24 cellular contexts compared by ENCODE assay signal in the genomic region with DNA sequence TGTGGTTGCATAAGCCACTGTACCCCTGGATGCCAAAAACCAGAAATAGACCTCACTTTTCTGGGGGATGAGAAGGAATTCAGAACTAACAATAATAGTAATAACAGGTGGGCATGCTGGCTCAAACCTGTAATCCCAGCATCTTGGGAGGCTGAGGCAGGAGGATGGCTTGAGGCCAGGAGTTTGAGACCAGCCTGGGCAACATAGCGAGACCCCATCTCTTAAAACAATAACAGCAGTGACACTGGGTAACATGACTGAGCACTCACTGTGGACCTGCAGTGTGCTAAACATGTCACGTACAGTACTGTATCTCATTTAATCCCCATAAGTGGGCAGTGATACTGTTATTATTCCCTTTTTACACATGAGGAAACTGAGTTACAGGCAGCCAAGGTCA. TPM values are rescaled to one million over a fixed set of nuclear protein-coding genes. Genes with fewer than 3 reads are reported as not detected.
"Had no signal": no experiment of that assay in that cellular context is flagged by ENCODE, and none has a peak within 500 bp of the region (broad histone marks: within the 10 kb centered on the region; RNA-seq: fewer than 3 reads in every experiment).

No MANE protein-coding gene starts in this region.

- H3K9ac ChIP-seq: parathyroid adenoma had no signal

- H3K4me1 Mint-ChIP-seq: immature natural killer cell; natural killer cell; stimulated activated naive CD8-positive, alpha-beta T cell treated with anti-CD3 and anti-CD28 coated beads, Interleukin-15, amount 100 ng/mL, for 72 hours had no signal

- H3K27ac Mint-ChIP-seq: immature natural killer cell, natural killer cell, progenitor cell of endocrine pancreas had no signal

- ATAC-seq: left ventricle myocardium superior; lower lobe of right lung; natural killer cell; right lobe of liver; stimulated activated naive CD8-positive, alpha-beta T cell treated with anti-CD3 and anti-CD28 coated beads, Interleukin-15, amount 100 ng/mL, for 72 hours had no signal

- DNase-seq: cortex of kidney; effector CD4-positive, alpha-beta T cell; immature natural killer cell; islet precursor cell; kidney glomerular epithelial cell; left ventricle myocardium superior; lower lobe of right lung; natural killer cell; right lobe of liver; stimulated activated CD4-positive, alpha-beta T cell treated with anti-CD3 and anti-CD28 coated beads, Interleukin-12 subunit alpha, Interleukin-12 subunit beta, amount 100 ng/mL, for 4 hours; stimulated activated CD4-positive, alpha-beta T cell treated with anti-CD3 and anti-CD28 coated beads, Interleukin-1b, Interleukin-23, amount 100 ng/mL, for 48 hours; stimulated activated CD4-positive, alpha-beta T cell treated with anti-CD3 and anti-CD28 coated beads, Interleukin-4, amount 100 ng/mL, for 1 hour; stimulated activated CD8-positive, alpha-beta memory T cell treated with anti-CD3 and anti-CD28 coated beads, Interleukin-4, amount 100 ng/mL, for 48 hours; stimulated activated naive CD4-positive, alpha-beta T cell; stimulated activated naive CD8-positive, alpha-beta T cell treated with anti-CD3 and anti-CD28 coated beads, Interleukin-15, amount 100 ng/mL, for 72 hours; testis; tibial artery had no signal

- H3K36me3 Mint-ChIP-seq: immature natural killer cell, natural killer cell, type B pancreatic cell had no signal

- H3K27ac ChIP-seq: lower lobe of right lung, parathyroid adenoma, right lobe of liver, testis, tibial artery had no signal

- H3K36me3 ChIP-seq: lower lobe of right lung, right lobe of liver, tibial artery had no signal

- H3K4me3 ChIP-seq: lower lobe of right lung, right lobe of liver, smooth muscle cell, testis, tibial artery had no signal

- H3K4me1 ChIP-seq: lower lobe of right lung, parathyroid adenoma, right lobe of liver, testis, tibial artery had no signal

- H3K27me3 ChIP-seq: right lobe of liver, testis, tibial artery had no signal

- H3K9me3 Mint-ChIP-seq: immature natural killer cell; natural killer cell; neural crest cell; stimulated activated naive CD8-positive, alpha-beta T cell treated with anti-CD3 and anti-CD28 coated beads, Interleukin-15, amount 100 ng/mL, for 72 hours; type B pancreatic cell had no signal

- H3K27me3 Mint-ChIP-seq: stimulated activated naive CD8-positive, alpha-beta T cell treated with anti-CD3 and anti-CD28 coated beads, Interleukin-15, amount 100 ng/mL, for 72 hours had no signal

- H3K4me3 Mint-ChIP-seq: immature natural killer cell; natural killer cell; neural crest cell; stimulated activated naive CD8-positive, alpha-beta T cell treated with anti-CD3 and anti-CD28 coated beads, Interleukin-15, amount 100 ng/mL, for 72 hours; type B pancreatic cell had no signal

- H3K9me3 ChIP-seq: lower lobe of right lung, right lobe of liver, testis, tibial artery had no signal

RNA-seq across cellular contexts. Expression of gene FLRT1, which starts 10.0 kb away (rescaled TPM):
- total RNA-seq: dermis microvascular lymphatic vessel endothelial cell, lower lobe of right lung, mesenteric fat pad, natural killer cell had no signal
